In the genomic region with DNA sequence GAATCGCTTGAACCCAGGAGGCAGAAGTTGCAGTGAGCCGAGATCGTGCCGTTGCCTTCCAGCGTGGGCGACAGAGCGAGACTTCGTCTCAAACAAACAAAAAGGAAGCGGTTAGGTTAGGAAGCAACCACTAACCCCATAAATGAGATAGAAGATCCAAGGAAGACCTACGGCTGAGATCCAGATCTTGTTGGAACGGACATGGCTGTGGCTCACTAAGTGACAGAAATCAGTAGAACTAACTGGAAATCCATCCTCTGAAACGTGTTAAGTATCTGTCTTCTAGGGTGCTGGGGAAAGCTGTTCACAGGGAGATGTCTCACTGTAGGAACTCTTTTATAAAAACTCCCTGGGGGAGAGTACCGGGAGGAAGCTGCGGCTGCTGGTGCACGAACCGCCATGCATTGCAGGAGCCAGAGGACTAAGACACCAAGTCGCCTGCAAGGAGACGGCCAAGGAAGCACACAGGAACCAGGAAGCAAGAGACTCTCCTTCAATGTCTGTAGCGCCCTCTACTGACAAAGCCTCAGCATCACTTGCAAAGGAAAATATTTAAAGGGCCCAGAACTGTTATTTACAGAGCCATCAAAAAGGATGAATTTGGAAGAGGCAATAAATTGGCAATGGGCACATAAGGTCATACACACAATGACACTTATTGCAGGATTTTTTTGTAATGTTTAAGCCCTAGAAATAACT, we compare ENCODE assay signal across 9 cellular contexts. TPM values are rescaled to one million over a fixed set of nuclear protein-coding genes. Genes with fewer than 3 reads are reported as not detected.
DNase-seq lines count a peak whose midpoint lies in the region; ATAC-seq, FAIRE-seq and TF ChIP-seq lines count a peak whose summit lies in the region.
"Had no signal": no experiment of that assay in that cellular context is flagged by ENCODE, and none has a peak within 500 bp of the region (broad histone marks: within the 10 kb centered on the region; RNA-seq: fewer than 3 reads in every experiment).

No MANE protein-coding gene starts in this region.

- no peak overlapping the region for H3K27ac Mint-ChIP-seq in Calu3 (ENCODE audit: unreplicated experiment)

- intact Hi-C loops in Calu3 (cut with micrococcal nuclease; ENCODE audit: unreplicated experiment): loop anchor here (2.0 kb wide), 1 partner anchor 110 kb away; no protein-coding TSS in a partner anchor

- no peaks in the 10 kb centered on the region for H3K4me1 Mint-ChIP-seq in Calu3 (ENCODE audit: low read depth, unreplicated experiment)
- H3K4me1 Mint-ChIP-seq: activated naive CD4-positive, alpha-beta T cell treated with anti-CD3 and anti-CD28 coated beads, Interleukin-2, amount 50 U/mL, for 24 hours had no signal

- no peak for FAIRE-seq in small intestine (lab: Jason Lieb, UNC)

- H3K4me1 ChIP-seq in small intestine (ENCODE audit: control insufficient read depth in 2 of 2, insufficient read depth in 1 of 2, low read depth in 1 of 2, low read length in 1 of 2): no peaks in the 10 kb centered on the region

- no TSS peak for BruUV-seq in Calu3 (replicated peaks; lab: Mats Ljungman, UMichigan)

- no peaks in the 10 kb centered on the region for H3K9me3 Mint-ChIP-seq in Calu3 (ENCODE audit: low read depth, unreplicated experiment)
- H3K9me3 Mint-ChIP-seq: activated naive CD4-positive, alpha-beta T cell treated with anti-CD3 and anti-CD28 coated beads, Interleukin-2, amount 50 U/mL, for 24 hours had no signal

- H3K27ac ChIP-seq in small intestine (ENCODE audit: low read depth in 1 of 2, low read length in 1 of 2): no peak overlapping the region

- no peak overlapping the region for H3K4me3 Mint-ChIP-seq in Calu3 (ENCODE audit: low read depth, unreplicated experiment)
- H3K4me3 Mint-ChIP-seq: activated naive CD4-positive, alpha-beta T cell treated with anti-CD3 and anti-CD28 coated beads, Interleukin-2, amount 50 U/mL, for 24 hours had no signal

- WGBS in small intestine, 3 donors: 74 to 86% (median 80%) methylated on average over 19 of the region's 19 CpGs

- ATAC-seq in GM19463 (IDR thresholded peaks at IDR 0.05; ENCODE audit: unreplicated experiment) (peak; percentile 76), HG03159 (IDR thresholded peaks at IDR 0.05; ENCODE audit: unreplicated experiment) (no peak)

- CTCF ChIA-PET in Calu3 (lab: Charles Lee): no interaction called here

- no peaks in the 10 kb centered on the region for H3K27me3 ChIP-seq in small intestine (ENCODE audit: control insufficient read depth in 2 of 2, insufficient read depth in 2 of 2, low read length in 2 of 2)

- no peak overlapping the region for H3K4me3 ChIP-seq in small intestine (ENCODE audit: low read depth in 1 of 2, low read length in 2 of 2)

- peak; percentile 43 for TF ChIP-seq CTCF in Calu3 (IDR thresholded peaks at IDR 0.05; ENCODE audit: unreplicated experiment)

- no peaks in the 10 kb centered on the region for H3K9me3 ChIP-seq in small intestine (ENCODE audit: control insufficient read depth, low read depth)

- H3K36me3 Mint-ChIP-seq in Calu3 (ENCODE audit: insufficient read depth, unreplicated experiment): no peaks in the 10 kb centered on the region
- H3K36me3 Mint-ChIP-seq: activated naive CD4-positive, alpha-beta T cell treated with anti-CD3 and anti-CD28 coated beads, Interleukin-2, amount 50 U/mL, for 24 hours had no signal

- no peaks in the 10 kb centered on the region for H3K36me3 ChIP-seq in small intestine (ENCODE audit: control insufficient read depth in 2 of 2, insufficient read depth in 2 of 2, low read length in 2 of 2)

- DNase-seq in Calu3 (peak; percentile 36), NCI-H1105 treated with DMSO at 0.1 percent for 48 hours (lab: John Stamatoyannopoulos, UW) (peak; percentile 5), germinal center (ENCODE audit: low spot score) (peak; percentile 34), small intestine (peak; percentile 79), ureter (ENCODE audit: low spot score) (no peak)
- DNase-seq in activated CD4-positive, alpha-beta T cell treated with anti-CD3 and anti-CD28 coated beads, Interleukin-2, amount 50 U/mL, for 1 hour: peak; percentile 16

- no peaks in the 10 kb centered on the region for H3K27me3 Mint-ChIP-seq in Calu3 (ENCODE audit: unreplicated experiment)
- H3K27me3 Mint-ChIP-seq: activated naive CD4-positive, alpha-beta T cell treated with anti-CD3 and anti-CD28 coated beads, Interleukin-2, amount 50 U/mL, for 24 hours had no signal

RNA-seq across cellular contexts. Expression of gene SPTY2D1, which starts 16.9 kb away (rescaled TPM):
- 32.1 and 37.5 TPM in 2 replicates for total RNA-seq in Calu3 (2022)
- polyA plus RNA-seq in small intestine: 1 to 10 TPM; 5.8 to 6.8 (median 6.2) TPM
- 17.7 TPM for total RNA-seq in ureter

RNA-seq across cellular contexts. Expression of gene TMEM86A, which starts 47.6 kb away (rescaled TPM):
- total RNA-seq in Calu3 (2022) (8.8 and 11.9 TPM in 2 replicates), ureter (4.6 TPM)
- polyA plus RNA-seq in small intestine: 1 to 10 TPM in 1 of 3 donors, under 1 TPM in 2; 0.22 to 1.3 (median 0.81) TPM

RNA-seq across cellular contexts. Expression of gene MISFA, which starts 51.4 kb away (rescaled TPM):
- total RNA-seq in Calu3 (2022) (5.5 and 7.3 TPM in 2 replicates), ureter (5.9 TPM)
- polyA plus RNA-seq in small intestine: 1 to 10 TPM in 1 of 3 donors, under 1 TPM in 1, not detected in 1; 0.60 to 3.5 TPM
